In the genomic region with DNA sequence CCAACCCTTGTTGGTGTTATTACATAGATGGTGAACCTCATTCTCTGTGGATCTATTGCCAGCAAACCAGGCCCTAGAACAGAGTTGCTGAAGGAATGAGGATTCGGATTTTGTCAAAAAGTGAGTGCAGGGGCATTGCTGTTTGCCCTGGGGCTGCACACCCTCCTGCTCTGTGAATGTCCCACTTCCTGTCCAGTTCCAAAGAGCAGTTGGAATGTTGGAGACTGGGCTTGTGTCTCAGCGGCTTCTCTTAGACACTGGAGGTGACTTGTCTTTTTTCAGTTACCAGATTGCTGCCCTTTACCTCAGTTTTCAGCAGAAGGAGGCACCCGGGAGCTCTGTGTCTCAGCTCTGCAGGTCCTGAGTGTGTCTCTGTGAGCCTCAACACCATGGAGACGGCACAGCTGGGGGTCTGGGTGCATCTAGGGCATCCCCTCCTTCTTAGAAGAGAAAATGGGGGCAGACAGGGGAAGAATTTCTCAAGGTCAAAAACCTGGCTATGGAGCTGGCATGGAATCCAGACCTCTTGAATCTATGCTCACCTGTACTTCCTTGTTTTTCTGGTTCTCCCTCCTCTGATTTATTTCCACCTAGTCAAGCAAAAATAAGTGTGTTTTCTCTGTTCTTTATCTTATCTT, we compare ENCODE assay signal across 13 cellular contexts. TPM values are rescaled to one million over a fixed set of nuclear protein-coding genes. Genes with fewer than 3 reads are reported as not detected.
A peak's percentile ranks its signal among the peaks of the same experiment; 100 is the strongest.
DNase-seq lines count a peak whose midpoint lies in the region; ATAC-seq and TF ChIP-seq lines count a peak whose summit lies in the region.
"Had no signal": no experiment of that assay in that cellular context is flagged by ENCODE, and none has a peak within 500 bp of the region (broad histone marks: within the 10 kb centered on the region; RNA-seq: fewer than 3 reads in every experiment).

No MANE protein-coding gene starts in this region.

- intact Hi-C loops in heart left ventricle (cut with DNase I), result loop anchor here in 1 of 10 donors (5.0 kb wide), 1 partner anchor 44 kb away; no protein-coding TSS in a partner anchor

- H3K27me3 ChIP-seq in Loucy (ENCODE audit: insufficient read depth, low read length, poor library complexity, severe bottlenecking), result no peaks in the 10 kb centered on the region
- no peaks in the 10 kb centered on the region for H3K27me3 ChIP-seq in endodermal cell (ENCODE audit: control insufficient read depth, insufficient read depth, low read length, poor library complexity, severe bottlenecking)
- no peaks in the 10 kb centered on the region for H3K27me3 ChIP-seq in mucosa of stomach (ENCODE audit: control insufficient read depth, insufficient read depth, low read length)
- H3K27me3 ChIP-seq in heart left ventricle, result no peaks in the 10 kb centered on the region
- H3K27me3 ChIP-seq in GM23248 (replicated peaks; ENCODE audit: insufficient read depth), result no peaks in the 10 kb centered on the region

- no peak for TF ChIP-seq POLR2A in heart left ventricle (IDR thresholded peaks at IDR 0.05)

- H3K9me2 ChIP-seq in Loucy (replicated peaks; ENCODE audit: low read depth, low read length) (no peaks in the 10 kb centered on the region), GM23248 (ENCODE audit: insufficient read depth) (no peaks in the 10 kb centered on the region)

- H3K36me3 ChIP-seq in Loucy (ENCODE audit: insufficient read depth, low read length) (peaks cover 64% of the 10 kb centered on the region; the same call in 1 of the 2 replicates), endodermal cell (ENCODE audit: control insufficient read depth, insufficient read depth, low read length) (peaks cover 21% of the 10 kb centered on the region), mucosa of stomach (ENCODE audit: control insufficient read depth, insufficient read depth, low read length) (no peaks in the 10 kb centered on the region), heart left ventricle (peaks cover 0 to 29% (median 15%) of the 10 kb centered on the region in 9 donors), GM23248 (ENCODE audit: low read depth) (no peaks in the 10 kb centered on the region)

- H3K4me3 ChIP-seq in Loucy (ENCODE audit: low read length, poor library complexity, severe bottlenecking) (no peak overlapping the region), endodermal cell (ENCODE audit: low read length) (no peak overlapping the region), mucosa of stomach (ENCODE audit: low read length) (no peak overlapping the region), heart left ventricle (no peak overlapping the region), GM23248 (no peak overlapping the region)

- TF ChIP-seq CTCF in C4-2B (conservative IDR thresholded peaks at IDR 0.05) (no peak), Loucy (conservative IDR thresholded peaks at IDR 0.05; ENCODE audit: low read length) (no peak), endodermal cell (conservative IDR thresholded peaks at IDR 0.05) (no peak), heart left ventricle (IDR thresholded peaks at IDR 0.05) (no peak)

- H3K4me1 Mint-ChIP-seq in endodermal cell, result peaks cover 29% of the 10 kb centered on the region

- in situ Hi-C loops in GM23248 (cut with MboI), result no loop called here

- no peak overlapping the region for H2AFZ ChIP-seq in Loucy (ENCODE audit: low read length)
- no peak overlapping the region for H2AFZ ChIP-seq in GM23248

- H3K9me3 ChIP-seq in Loucy (ENCODE audit: insufficient read depth, low read depth, low read length) (no peaks in the 10 kb centered on the region), endodermal cell (ENCODE audit: control insufficient read depth, low read length) (no peaks in the 10 kb centered on the region), mucosa of stomach (ENCODE audit: control insufficient read depth, low read length) (no peaks in the 10 kb centered on the region), heart left ventricle (no peaks in the 10 kb centered on the region), GM23248 (ENCODE audit: low read depth) (no peaks in the 10 kb centered on the region)

- H3K27me3 Mint-ChIP-seq in endodermal cell (ENCODE audit: insufficient read depth), result no peaks in the 10 kb centered on the region
- H3K27me3 Mint-ChIP-seq: CD4-positive, CD25-positive, alpha-beta regulatory T cell had no signal

- H3K79me2 ChIP-seq in Loucy (ENCODE audit: insufficient read depth, low read length) (peaks cover 70% of the 10 kb centered on the region), GM23248 (ENCODE audit: insufficient read depth) (peaks cover 74% of the 10 kb centered on the region)

- H3K27ac Mint-ChIP-seq in endodermal cell, result peak overlapping the region; percentile 0

- H3K36me3 Mint-ChIP-seq in endodermal cell (ENCODE audit: low read depth), result peaks cover 19% of the 10 kb centered on the region

- DNase-seq in endodermal cell, result no peak
- no peak for DNase-seq in D341Med (ENCODE audit: low spot score)
- no peak for DNase-seq in heart left ventricle
- DNase-seq in GM23248, result no peak
- DNase-seq: CD4-positive, CD25-positive, alpha-beta regulatory T cell; NCI-H1105 treated with DMSO at 0.1 percent for 48 hours; NCI-H69; nucleus accumbens; SHP77 treated with DMSO at 0.1 percent for 48 hours had no signal

- H3K4me1 ChIP-seq in Loucy (ENCODE audit: insufficient read depth, low read length, poor library complexity, severe bottlenecking), result peaks cover 34% of the 10 kb centered on the region
- H3K4me1 ChIP-seq in endodermal cell (ENCODE audit: control insufficient read depth, insufficient read depth, low read length), result peaks cover 11% of the 10 kb centered on the region
- H3K4me1 ChIP-seq in mucosa of stomach (ENCODE audit: control insufficient read depth, insufficient read depth, low read length), result peaks cover 49% of the 10 kb centered on the region
- peaks cover 0 to 64% (median 22%) of the 10 kb centered on the region in 12 donors for H3K4me1 ChIP-seq in heart left ventricle
- H3K4me1 ChIP-seq in GM23248 (ENCODE audit: insufficient read depth), result peaks cover 41% of the 10 kb centered on the region

- H4K20me1 ChIP-seq in Loucy (ENCODE audit: insufficient read depth, low read length, poor library complexity, severe bottlenecking) (no peaks in the 10 kb centered on the region), GM23248 (ENCODE audit: insufficient read depth) (no peaks in the 10 kb centered on the region)

- H3K9ac ChIP-seq in Loucy (ENCODE audit: low read depth, low read length, poor library complexity, severe bottlenecking) (no peak overlapping the region), endodermal cell (ENCODE audit: extremely low read depth, low read length, poor library complexity, severe bottlenecking) (no peak overlapping the region), mucosa of stomach (ENCODE audit: low read length) (peak overlapping the region; percentile 33), GM23248 (no peak overlapping the region)

- 87 to 95% methylated on average over 4 of the region's 4 CpGs for WGBS in endodermal cell (ENCODE audit: insufficient coverage in 1 of 2, insufficient read length in 1 of 2), 2 experiments
- WGBS in heart left ventricle, 4 donors, result 82 to 91% (median 89%) methylated on average over 4 of the region's 4 CpGs
- WGBS in GM23248 (ENCODE audit: low coverage in 1 of 2, low lambda C conversion rate in 2 of 2, missing lambda C conversion rate in 2 of 2), 2 experiments, result 97% methylated on average over 4 of the region's 4 CpGs

- H3F3A ChIP-seq in Loucy (ENCODE audit: low read depth) (no peaks in the 10 kb centered on the region), GM23248 (ENCODE audit: insufficient read depth) (peaks cover 26% of the 10 kb centered on the region)

- H3K27ac ChIP-seq in C4-2B (peak overlapping the region; percentile 98), endodermal cell (ENCODE audit: low read depth, low read length) (no peak overlapping the region), heart left ventricle (no peak overlapping the region), GM23248 (no peak overlapping the region)

- H3K9me3 Mint-ChIP-seq in endodermal cell, result no peaks in the 10 kb centered on the region

- H3K4me3 Mint-ChIP-seq in endodermal cell, result no peak overlapping the region
- H3K4me3 Mint-ChIP-seq: CD4-positive, CD25-positive, alpha-beta regulatory T cell had no signal

- no peak for ATAC-seq in HG02571 (IDR thresholded peaks at IDR 0.05; ENCODE audit: unreplicated experiment)
- no peak for ATAC-seq in heart left ventricle

- peak overlapping the region; percentile 28 for H3K4me2 ChIP-seq in Loucy (ENCODE audit: low read depth, low read length, poor library complexity, severe bottlenecking)
- no peak overlapping the region for H3K4me2 ChIP-seq in GM23248 (ENCODE audit: unreplicated experiment)

RNA-seq across cellular contexts. Expression of gene LIMD1, which starts 46.3 kb away (rescaled TPM):
- total RNA-seq in endodermal cell, result 10 to 100 TPM; 30.9 to 33.4 TPM
- polyA plus RNA-seq in endodermal cell (2013, experiment 1 of 2), result 16.5 TPM
- polyA plus RNA-seq in endodermal cell (2013, experiment 2 of 2), result 12.0 TPM
- 10 to 100 TPM; 24.8 to 42.8 (median 32.9) TPM for total RNA-seq in heart left ventricle
- polyA plus RNA-seq in heart left ventricle, result 10 to 100 TPM; 14.4 to 17.7 TPM
- total RNA-seq in GM23248 (2014; rRNA removed; shearing (Covaris generic)), result 8.3 and 10.3 TPM in 2 replicates
- polyA plus RNA-seq in GM23248 (2016; fragmentation: Nextera tagmentation; extraction: Ambion mirVana), result 6.2 and 8.6 TPM in 2 replicates

RNA-seq across cellular contexts. Expression of gene SACM1L, which starts 48.4 kb away (rescaled TPM):
- total RNA-seq in endodermal cell (100 to 1,000 TPM; 149 to 161 TPM), heart left ventricle (10 to 100 TPM; 12.6 to 35.3 (median 22.3) TPM)
- polyA plus RNA-seq in endodermal cell (2013, experiment 1 of 2), result 63.0 TPM
- polyA plus RNA-seq in endodermal cell (2013, experiment 2 of 2), result 66.3 TPM
- polyA plus RNA-seq in heart left ventricle (10 to 100 TPM; 15.1 to 25.7 TPM), GM23248 (2016; fragmentation: Nextera tagmentation; extraction: Ambion mirVana) (30.6 and 33.6 TPM in 2 replicates)
- total RNA-seq in GM23248 (2014; rRNA removed; shearing (Covaris generic)), result 33.9 and 41.7 TPM in 2 replicates
